In genomic region chr6:129989396-129989795, GRCh38 we compare ENCODE assay signal across 26 cellular contexts.
"Had no signal": no experiment of that assay in that cellular context is flagged by ENCODE, and none has a peak within 500 bp of the region (broad histone marks: within the 10 kb centered on the region; RNA-seq: fewer than 3 reads in every experiment).

No MANE protein-coding gene starts in this region.

- DNase-seq: activated CD4-positive, alpha-beta T cell treated with anti-CD3 and anti-CD28 coated beads for 48 hours; activated CD8-positive, alpha-beta memory T cell treated with anti-CD3 and anti-CD28 coated beads, Interleukin-2, amount 50 U/mL, for 48 hours; activated effector memory CD4-positive, alpha-beta T cell treated with anti-CD3 and anti-CD28 coated beads, Interleukin-2, amount 50 U/mL, for 16 hours; activated naive CD4-positive, alpha-beta T cell treated with anti-CD3 and anti-CD28 coated beads, Interleukin-2, amount 10 ng/mL, durations not matched to agents 7 days and 5 days; activated T-cell treated with anti-CD3 and anti-CD28 coated beads, Interleukin-2, amount 50 U/mL, for 48 hours; adrenal gland; brain microvascular endothelial cell; caudate nucleus; dermis blood vessel endothelial cell; effector memory CD4-positive, alpha-beta T cell; glutamatergic neuron; hippocampal formation; left ventricle myocardium inferior; naive thymus-derived CD4-positive, alpha-beta T cell; retina; stimulated activated CD4-positive, alpha-beta T cell treated with anti-CD3 and anti-CD28 coated beads, Interleukin-2, amount 100 ng/mL, for 48 hours; stimulated activated CD8-positive, alpha-beta memory T cell treated with anti-CD3 and anti-CD28 coated beads, Interleukin-4, amount 100 ng/mL, for 48 hours; stimulated activated naive CD4-positive, alpha-beta T cell treated with Interleukin-2 at 50 U/mL for 16 hours; substantia nigra; T1000; thyroid gland; upper lobe of right lung had no signal

- H3K9me3 Mint-ChIP-seq: activated naive CD4-positive, alpha-beta T cell treated with anti-CD3 and anti-CD28 coated beads, Interleukin-2, amount 10 ng/mL, durations not matched to agents 7 days and 5 days; naive thymus-derived CD4-positive, alpha-beta T cell; WTC11 had no signal

- H3K36me3 ChIP-seq: adrenal gland, ascending aorta, brain microvascular endothelial cell, esophagus muscularis mucosa, left ventricle myocardium inferior, thyroid gland, upper lobe of right lung had no signal

- H3K27me3 ChIP-seq: adrenal gland, ascending aorta, brain microvascular endothelial cell, esophagus muscularis mucosa, thyroid gland, upper lobe of right lung had no signal

- H3K27ac ChIP-seq: adrenal gland, ascending aorta, brain microvascular endothelial cell, esophagus muscularis mucosa, left ventricle myocardium inferior, thyroid gland, upper lobe of right lung had no signal

- H3K27ac Mint-ChIP-seq: activated naive CD4-positive, alpha-beta T cell treated with anti-CD3 and anti-CD28 coated beads, Interleukin-2, amount 10 ng/mL, durations not matched to agents 7 days and 5 days; naive thymus-derived CD4-positive, alpha-beta T cell; progenitor cell of endocrine pancreas; WTC11 had no signal

- ATAC-seq: naive thymus-derived CD4-positive, alpha-beta T cell; upper lobe of right lung; WTC11 had no signal

- H3K4me3 ChIP-seq: adrenal gland, ascending aorta, esophagus muscularis mucosa, left ventricle myocardium inferior, thyroid gland, upper lobe of right lung had no signal

- H3K4me1 ChIP-seq: adrenal gland, ascending aorta, esophagus muscularis mucosa, left ventricle myocardium inferior, thyroid gland, upper lobe of right lung had no signal

- H3K36me3 Mint-ChIP-seq: activated naive CD4-positive, alpha-beta T cell treated with anti-CD3 and anti-CD28 coated beads, Interleukin-2, amount 10 ng/mL, durations not matched to agents 7 days and 5 days; naive thymus-derived CD4-positive, alpha-beta T cell; WTC11 had no signal

- H3K4me3 Mint-ChIP-seq: activated naive CD4-positive, alpha-beta T cell treated with anti-CD3 and anti-CD28 coated beads, Interleukin-2, amount 10 ng/mL, durations not matched to agents 7 days and 5 days; naive thymus-derived CD4-positive, alpha-beta T cell; WTC11 had no signal
